1 cellular context compared by ENCODE assay signal in the genomic region with DNA sequence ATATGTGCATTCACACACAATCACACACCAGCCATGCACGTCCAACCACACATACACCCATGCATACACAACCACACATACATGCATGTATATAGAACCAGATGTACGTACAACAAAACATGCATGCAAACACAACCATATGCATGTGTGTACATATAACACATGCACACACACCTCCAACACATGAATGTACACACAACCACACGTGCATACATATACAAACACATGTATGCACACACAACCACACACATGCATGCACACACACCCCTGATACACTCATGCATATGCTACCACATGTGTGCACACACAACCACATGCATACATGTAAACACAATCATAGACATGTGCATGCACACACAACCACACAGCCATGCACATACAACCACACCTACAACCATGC.
TF ChIP-seq lines count a peak whose summit lies in the region.

No MANE protein-coding gene starts in this region.

TF ChIP-seq in HepG2, 621 proteins besides CTCF, POLR2A, EP300 and RAD21 (continued from another document):
- TF ChIP-seq ZNF607 (CRISPR knock-in tag; IDR thresholded peaks at IDR 0.05; ENCODE audit: borderline replicate concordance), result no peak
